ENCODE assay signal across 8 cellular contexts in the genomic region with DNA sequence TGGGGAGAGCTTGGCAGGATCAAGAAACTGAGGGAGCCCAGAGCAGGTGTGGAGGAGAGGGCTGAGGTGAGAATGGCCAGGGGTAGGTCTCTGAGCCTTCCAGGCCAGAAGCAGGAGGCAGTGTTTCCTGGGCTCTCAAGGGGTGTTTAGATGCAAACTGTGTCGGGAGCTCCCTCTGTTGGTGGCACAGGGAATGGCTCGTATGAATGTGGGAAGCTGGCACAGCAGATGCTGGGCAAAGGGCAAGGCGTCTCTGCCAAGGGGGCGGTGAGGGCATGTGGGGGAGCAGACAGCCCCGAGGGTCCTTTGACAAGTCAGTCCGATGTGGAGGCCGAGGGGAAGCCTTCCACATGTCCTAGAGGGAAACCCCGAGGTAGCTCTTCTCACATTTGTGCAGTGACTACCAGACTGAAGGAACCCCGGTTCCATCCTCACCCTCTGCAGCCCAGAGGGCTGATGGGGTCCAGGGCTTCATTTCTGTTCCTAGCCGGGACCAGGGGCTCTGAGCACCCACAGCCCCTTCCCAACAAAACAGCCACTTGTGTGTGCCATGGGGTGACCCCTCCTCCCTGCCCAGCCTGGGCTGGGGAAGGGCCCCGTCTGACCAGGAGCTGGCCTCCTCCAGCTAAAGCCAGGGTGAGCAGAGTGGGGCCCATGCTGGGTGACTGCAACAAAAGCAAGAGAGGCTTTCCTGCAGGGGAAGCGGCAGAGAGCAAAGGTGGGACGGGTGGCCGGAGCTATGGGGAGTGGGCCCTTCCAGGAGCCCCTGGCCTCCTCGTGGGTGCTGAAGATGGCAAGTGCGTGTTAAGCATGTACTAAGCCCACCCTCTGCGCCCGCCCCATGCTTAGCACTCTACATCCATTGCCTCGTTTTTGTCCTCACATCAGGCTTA.
DNase-seq lines count a peak whose midpoint lies in the region; ATAC-seq lines count a peak whose summit lies in the region.

No MANE protein-coding gene starts in this region.

- H3K4me1 Mint-ChIP-seq in activated CD4-positive, alpha-beta memory T cell treated with anti-CD3 and anti-CD28 coated beads for 36 hours (ENCODE audit: low read depth): peaks cover 15% of the 10 kb centered on the region

- intact Hi-C loops in activated CD4-positive, alpha-beta memory T cell treated with anti-CD3 and anti-CD28 coated beads for 36 hours (cut with micrococcal nuclease): loop anchor here (1.0 to 5.0 kb wide), 2 partner anchors 298 to 384 kb away; no protein-coding TSS in a partner anchor

- no peak overlapping the region for H3K4me3 Mint-ChIP-seq in activated CD4-positive, alpha-beta memory T cell treated with anti-CD3 and anti-CD28 coated beads for 36 hours

- ATAC-seq in HG02623 (IDR thresholded peaks at IDR 0.05; ENCODE audit: unreplicated experiment) (peak; percentile 28), GM21515 (IDR thresholded peaks at IDR 0.05; ENCODE audit: unreplicated experiment) (no peak)

- no peaks in the 10 kb centered on the region for H3K9me3 Mint-ChIP-seq in activated CD4-positive, alpha-beta memory T cell treated with anti-CD3 and anti-CD28 coated beads for 36 hours

- no peaks in the 10 kb centered on the region for H3K36me3 Mint-ChIP-seq in activated CD4-positive, alpha-beta memory T cell treated with anti-CD3 and anti-CD28 coated beads for 36 hours

- DNase-seq in D341Med (ENCODE audit: low spot score): peak; percentile 85
- peak; percentile 37 for DNase-seq in NCI-H748 treated with DMSO at 0.1 percent for 48 hours (lab: John Stamatoyannopoulos, UW)
- DNase-seq in activated CD4-positive, alpha-beta memory T cell treated with anti-CD3 and anti-CD28 coated beads for 36 hours: peak; percentile 83
- DNase-seq in effector CD4-positive, alpha-beta T cell: peak; percentile 62
- DNase-seq in medulla oblongata (ENCODE audit: extremely low spot score): peak; percentile 88
- peak; percentile 35 to 54 for DNase-seq in stimulated activated CD8-positive, alpha-beta memory T cell treated with anti-CD3 and anti-CD28 coated beads, Interleukin-15, amount 100 ng/mL, for 4 hours (ENCODE audit: low read depth in 2 of 2)

- POLR2A ChIA-PET in activated CD4-positive, alpha-beta memory T cell treated with anti-CD3 and anti-CD28 coated beads for 36 hours (lab: Charles Lee): no interaction called here

- H3K27ac Mint-ChIP-seq in activated CD4-positive, alpha-beta memory T cell treated with anti-CD3 and anti-CD28 coated beads for 36 hours: no peak overlapping the region

- no peaks in the 10 kb centered on the region for H3K27me3 Mint-ChIP-seq in activated CD4-positive, alpha-beta memory T cell treated with anti-CD3 and anti-CD28 coated beads for 36 hours

- CTCF ChIA-PET in activated CD4-positive, alpha-beta memory T cell treated with anti-CD3 and anti-CD28 coated beads for 36 hours (lab: Charles Lee): interaction anchor here (0.6 to 4.5 kb wide), 43 partner anchors 9 to 656 kb away, joined by 3 to 72 read pairs (median 4); partner anchors contain the start of gene SH3RF3

Comparison
In these comparisons a context has a peak if more than half of its experiments do, and no peak if none do; other contexts are left out.
1. DNase-seq: peak in every context shown above with its lines; median percentile 88 in medulla oblongata; 85 in D341Med; 83 in activated CD4-positive, alpha-beta memory T cell treated with anti-CD3 and anti-CD28 coated beads for 36 hours; 62 in effector CD4-positive, alpha-beta T cell; 44 in stimulated activated CD8-positive, alpha-beta memory T cell treated with anti-CD3 and anti-CD28 coated beads, Interleukin-15, amount 100 ng/mL, for 4 hours; 37 in NCI-H748 treated with DMSO at 0.1 percent for 48 hours.